Comparison of ENCODE assay signal across 21 cellular contexts in genomic region chr2:13102340-13103063, GRCh38.
"Had no signal": no experiment of that assay in that cellular context is flagged by ENCODE, and none has a peak within 500 bp of the region (broad histone marks: within the 10 kb centered on the region; RNA-seq: fewer than 3 reads in every experiment).

No MANE protein-coding gene starts in this region.

- H3K9me3 ChIP-seq: ascending aorta, body of pancreas had no signal

- H3K4me3 ChIP-seq: ascending aorta, body of pancreas, PC-9, SK-N-MC had no signal

- DNase-seq: activated CD4-positive, alpha-beta memory T cell treated with anti-CD3 and anti-CD28 coated beads, Interleukin-2, amount 10 ng/mL, durations not matched to agents 7 days and 5 days; activated CD4-positive, alpha-beta T cell treated with anti-CD3 and anti-CD28 coated beads for 36 hours; activated CD4-positive, alpha-beta T cell treated with anti-CD3 and anti-CD28 coated beads, Interleukin-2, amount 50 U/mL, for 1 hour; activated CD8-positive, alpha-beta memory T cell treated with anti-CD3 and anti-CD28 coated beads, Interleukin-2, amount 50 U/mL, for 4 hours; body of pancreas; MV-4-11; NCI-H1092 treated with DMSO at 0.1 percent for 48 hours; NCI-H1417 treated with DMSO at 0.1 percent for 48 hours; NCI-H1694; NCI-H2029; NCI-H2107; NCI-H2171 treated with DMSO at 0.1 percent for 48 hours; NCI-H345; NCI-H510A; NCI-H526 treated with DMSO at 0.1 percent for 48 hours; PC-9; T-cell; WERI-Rb-1 had no signal

- H3K36me3 ChIP-seq: ascending aorta, WERI-Rb-1 had no signal

- H3K27ac ChIP-seq: ascending aorta, body of pancreas, KMS-11, PC-9, SK-N-MC, WERI-Rb-1 had no signal

- H3K27me3 ChIP-seq: ascending aorta, body of pancreas had no signal

- H3K4me1 ChIP-seq: ascending aorta, body of pancreas had no signal

- ATAC-seq: activated CD4-positive, alpha-beta T cell treated with anti-CD3 and anti-CD28 coated beads for 36 hours; body of pancreas; T-cell had no signal
